In genomic region chr13:33229446-33230177, GRCh38 we compare ENCODE assay signal across 9 cellular contexts. TPM values are rescaled to one million over a fixed set of nuclear protein-coding genes. Genes with fewer than 3 reads are reported as not detected.
DNase-seq lines count a peak whose midpoint lies in the region; ATAC-seq and TF ChIP-seq lines count a peak whose summit lies in the region.
"Had no signal": no experiment of that assay in that cellular context is flagged by ENCODE, and none has a peak within 500 bp of the region (broad histone marks: within the 10 kb centered on the region; RNA-seq: fewer than 3 reads in every experiment).

No MANE protein-coding gene starts in this region.

- H3K36me3 Mint-ChIP-seq in glutamatergic neuron (ENCODE audit: unreplicated experiment) = peaks cover 10% of the 10 kb centered on the region

- no peak for ATAC-seq in GM21423 (IDR thresholded peaks at IDR 0.05; ENCODE audit: unreplicated experiment)
- no peak for ATAC-seq in GM18868 (IDR thresholded peaks at IDR 0.05; ENCODE audit: unreplicated experiment)
- ATAC-seq: K562 had no signal

- no peaks in the 10 kb centered on the region for H3K9me3 ChIP-seq in SJSA1 (replicated peaks)

- DNase-seq in Ammon's horn (ENCODE audit: low spot score) = peak; percentile 76
- DNase-seq in SJSA1 (ENCODE audit: low read depth in 1 of 2, low spot score in 2 of 2) = no peak
- peak; percentile 49 for DNase-seq in glutamatergic neuron
- peak; percentile 93 for DNase-seq in pons (ENCODE audit: low spot score)
- no peak for DNase-seq in HEK293T (ENCODE audit: extremely low spot score)
- DNase-seq in activated CD4-positive, CD25-positive, alpha-beta regulatory T cell treated with anti-CD3 and anti-CD28 coated beads, Interleukin-2, amount 50 U/mL, for 72 hours = no peak

- peaks cover 40% of the 10 kb centered on the region for H3K4me1 ChIP-seq in SJSA1 (replicated peaks)

- peaks cover 50% of the 10 kb centered on the region for H3K4me1 Mint-ChIP-seq in glutamatergic neuron (ENCODE audit: low read depth, unreplicated experiment)

- no peaks in the 10 kb centered on the region for H3K27me3 ChIP-seq in SJSA1 (replicated peaks)

- H3K36me3 ChIP-seq in SJSA1 = peaks cover 18% of the 10 kb centered on the region; the same call in 1 of the 2 replicates

- H3K4me3 Mint-ChIP-seq in glutamatergic neuron (ENCODE audit: unreplicated experiment) = peak overlapping the region; percentile 55

- H3K27me3 Mint-ChIP-seq in glutamatergic neuron (ENCODE audit: unreplicated experiment) = peaks cover 10% of the 10 kb centered on the region

- POLR2A ChIA-PET in HEK293T (lab: Yijun Ruan, JAX) = no interaction called here

- H3K4me3 ChIP-seq in SJSA1 = no peak overlapping the region
- H3K4me3 ChIP-seq: K562 had no signal

- no peak for TF ChIP-seq CTCF in glutamatergic neuron (IDR thresholded peaks at IDR 0.05; ENCODE audit: partially characterized antibody, unreplicated experiment)

- peak overlapping the region; percentile 82 for H3K27ac ChIP-seq in SJSA1

- CTCF ChIA-PET in HEK293T (lab: Yijun Ruan, JAX) = no interaction called here

- peak overlapping the region; percentile 99 for H3K27ac Mint-ChIP-seq in glutamatergic neuron (ENCODE audit: unreplicated experiment)

- peaks cover 18% of the 10 kb centered on the region for H3K9me3 Mint-ChIP-seq in glutamatergic neuron (ENCODE audit: unreplicated experiment)

TF ChIP-seq in HEK293T, 16 proteins besides CTCF, POLR2A, EP300 and RAD21:
- no peak for TF ChIP-seq HDGF (IDR thresholded peaks at IDR 0.05; ENCODE audit: borderline replicate concordance)
- no peak for TF ChIP-seq ZNF384 (IDR thresholded peaks at IDR 0.05)
- no peak for TF ChIP-seq L3MBTL2 (conservative IDR thresholded peaks at IDR 0.05)

RNA-seq across cellular contexts. Expression of gene STARD13, which starts 55.9 kb away (rescaled TPM):
- 4.9 and 7.8 TPM in 2 replicates for total RNA-seq in SJSA1 (2014; rRNA removed; shearing (Covaris generic))
- 36.4 TPM for total RNA-seq in glutamatergic neuron (ENCODE audit: unreplicated experiment)

Comparison
In these comparisons a context has a peak if more than half of its experiments do, and no peak if none do; other contexts are left out.
1. DNase-seq: peak in Ammon's horn (single experiment), glutamatergic neuron (single experiment) and pons (single experiment); none in SJSA1 (0 of 2), HEK293T (single experiment) and activated CD4-positive, CD25-positive, alpha-beta regulatory T cell treated with anti-CD3 and anti-CD28 coated beads, Interleukin-2, amount 50 U/mL, for 72 hours (single experiment).